ENCODE assay signal across 10 cellular contexts in the genomic region with DNA sequence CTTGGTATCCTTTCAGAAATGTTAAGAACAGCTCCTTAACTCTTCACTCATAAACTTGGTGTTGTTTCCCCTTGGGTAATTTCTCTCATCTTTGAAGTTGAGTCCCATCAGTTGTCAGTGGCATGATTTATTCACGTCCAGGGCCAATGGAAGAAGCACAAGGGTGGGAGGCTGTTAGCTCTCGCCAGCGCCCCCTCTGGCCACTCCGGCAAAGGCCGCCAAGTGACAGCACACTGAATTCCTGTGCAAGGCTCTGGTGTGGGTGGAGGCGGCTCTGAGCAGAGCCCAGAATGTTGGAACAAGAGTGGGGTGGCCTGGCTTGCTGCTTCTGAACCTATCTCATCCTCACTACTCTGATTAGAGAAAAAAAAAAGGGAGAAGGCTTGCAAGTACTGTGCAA. TPM values are rescaled to one million over a fixed set of nuclear protein-coding genes. Genes with fewer than 3 reads are reported as not detected.
A peak's percentile ranks its signal among the peaks of the same experiment; 100 is the strongest.
DNase-seq lines count a peak whose midpoint lies in the region; ATAC-seq and TF ChIP-seq lines count a peak whose summit lies in the region.
"Had no signal": no experiment of that assay in that cellular context is flagged by ENCODE, and none has a peak within 500 bp of the region (broad histone marks: within the 10 kb centered on the region; RNA-seq: fewer than 3 reads in every experiment).

No MANE protein-coding gene starts in this region.

- CTCF ChIA-PET in AG04450 (lab: Charles Lee), result interaction anchor here (0.6 to 2.9 kb wide), 14 partner anchors 9 to 402 kb away, joined by 3 to 27 read pairs (median 4); no protein-coding TSS in a partner anchor

- TF ChIP-seq CTCF in AG04450 (IDR thresholded peaks at IDR 0.05; ENCODE audit: low read depth, low read length), result peak; percentile 60
- peak; percentile 1 for TF ChIP-seq CTCF in GM20000 (IDR thresholded peaks at IDR 0.05; ENCODE audit: extremely low read depth, missing control alignments)
- peak in 1 of 4 experiments; percentile 12 for TF ChIP-seq CTCF in sigmoid colon (IDR thresholded peaks at IDR 0.05)

- TF ChIP-seq EP300 in sigmoid colon (IDR thresholded peaks at IDR 0.05), result no peak

- H3K27me3 Mint-ChIP-seq in activated naive CD8-positive, alpha-beta T cell treated with anti-CD3 and anti-CD28 coated beads, Interleukin-2, amount 50 U/mL, for 24 hours, result peaks cover 19% of the 10 kb centered on the region

- H3K9me3 ChIP-seq in AG04450 (ENCODE audit: control insufficient read depth, insufficient read depth, low read length) (peaks cover 8% of the 10 kb centered on the region; the same call in 1 of the 2 replicates), sigmoid colon (no peaks in the 10 kb centered on the region)

- no peaks in the 10 kb centered on the region for H3K27me3 ChIP-seq in AG04450 (ENCODE audit: control insufficient read depth, insufficient read depth, low read length)
- no peaks in the 10 kb centered on the region for H3K27me3 ChIP-seq in sigmoid colon

- no peak overlapping the region for H3K4me3 Mint-ChIP-seq in activated naive CD8-positive, alpha-beta T cell treated with anti-CD3 and anti-CD28 coated beads, Interleukin-2, amount 50 U/mL, for 24 hours
- H3K4me3 Mint-ChIP-seq: activated naive CD4-positive, alpha-beta T cell treated with anti-CD3 and anti-CD28 coated beads, Interleukin-2, amount 50 U/mL, for 24 hours had no signal

- no peak for TF ChIP-seq POLR2A in sigmoid colon (IDR thresholded peaks at IDR 0.05)

- no peak overlapping the region for H3K27ac Mint-ChIP-seq in activated naive CD8-positive, alpha-beta T cell treated with anti-CD3 and anti-CD28 coated beads, Interleukin-2, amount 50 U/mL, for 24 hours
- H3K27ac Mint-ChIP-seq: activated naive CD4-positive, alpha-beta T cell treated with anti-CD3 and anti-CD28 coated beads, Interleukin-2, amount 50 U/mL, for 24 hours had no signal

- DNase-seq in AG04450 (ENCODE audit: low read depth, low spot score) (no peak), GM20000 (ENCODE audit: low spot score) (no peak), iris pigment epithelial cell (ENCODE audit: low read depth) (peak; percentile 77), sigmoid colon (no peak), NCI-H1048 (lab: John Stamatoyannopoulos, UW) (no peak), G401 (ENCODE audit: low spot score) (no peak), NCI-H128 (lab: John Stamatoyannopoulos, UW; ENCODE audit: unreplicated experiment) (no peak)
- peak; percentile 30 for DNase-seq in activated naive CD8-positive, alpha-beta T cell treated with anti-CD3 and anti-CD28 coated beads, Interleukin-2, amount 50 U/mL, for 24 hours
- DNase-seq: NCI-H146 had no signal

- no peaks in the 10 kb centered on the region for H3K4me1 ChIP-seq in sigmoid colon

- in situ Hi-C loops in G401 (cut with HindIII; ENCODE audit: low sequenced_read_pairs), result no loop called here

- intact Hi-C loops in sigmoid colon (cut with DNase I), result no loop called here

- no peaks in the 10 kb centered on the region for H3K36me3 ChIP-seq in sigmoid colon

- H3K4me3 ChIP-seq in AG04450 (ENCODE audit: low read depth, low read length) (no peak overlapping the region), sigmoid colon (no peak overlapping the region)

- H3K36me3 Mint-ChIP-seq in activated naive CD8-positive, alpha-beta T cell treated with anti-CD3 and anti-CD28 coated beads, Interleukin-2, amount 50 U/mL, for 24 hours (ENCODE audit: low read depth), result no peaks in the 10 kb centered on the region

- 36 to 47% methylated on average over 6 of the region's 6 CpGs for WGBS in sigmoid colon, 2 donors

- peaks cover 3% of the 10 kb centered on the region for H3K4me1 Mint-ChIP-seq in activated naive CD8-positive, alpha-beta T cell treated with anti-CD3 and anti-CD28 coated beads, Interleukin-2, amount 50 U/mL, for 24 hours
- H3K4me1 Mint-ChIP-seq: activated naive CD4-positive, alpha-beta T cell treated with anti-CD3 and anti-CD28 coated beads, Interleukin-2, amount 50 U/mL, for 24 hours had no signal

- H3K9me3 Mint-ChIP-seq in activated naive CD8-positive, alpha-beta T cell treated with anti-CD3 and anti-CD28 coated beads, Interleukin-2, amount 50 U/mL, for 24 hours, result peaks cover 4% of the 10 kb centered on the region

- ATAC-seq in activated naive CD8-positive, alpha-beta T cell treated with anti-CD3 and anti-CD28 coated beads, Interleukin-2, amount 50 U/mL, for 24 hours, result no peak

- POLR2A ChIA-PET in AG04450 (lab: Yijun Ruan, JAX), result no interaction called here

- H3K27ac ChIP-seq in AG04450 (ENCODE audit: low read depth, low read length), result no peak overlapping the region
- H3K27ac ChIP-seq in sigmoid colon, result no peak overlapping the region

RNA-seq across cellular contexts. Expression of a gene that starts 13.1 kb away (rescaled TPM):
- 3.2 and 3.7 TPM in 2 replicates for polyA plus RNA-seq in AG04450 (2011; rRNA removed)
- 1.9 and 2.4 TPM in 2 replicates for polyA minus RNA-seq in AG04450 (2011; rRNA and poly(A)+ RNA removed)
- total RNA-seq in sigmoid colon, result 10 to 100 TPM; 14.3 to 42.1 (median 20.1) TPM
- 10 to 100 TPM in 1 of 3 donors, 1 to 10 TPM in 2; 1.4 to 18.0 (median 5.0) TPM for polyA plus RNA-seq in sigmoid colon
- not detected in 2 replicates for total RNA-seq in G401 (2014; rRNA removed; shearing (Covaris generic))

RNA-seq across cellular contexts. Expression of a gene that starts 39.5 kb away (rescaled TPM):
- polyA plus RNA-seq in AG04450 (2011; rRNA removed), result 0.09 TPM in 1 of 2 replicates, not detected in the other
- not detected in 2 replicates for polyA minus RNA-seq in AG04450 (2011; rRNA and poly(A)+ RNA removed)
- total RNA-seq in sigmoid colon, result not detected
- polyA plus RNA-seq in sigmoid colon, result not detected
- total RNA-seq in G401 (2014; rRNA removed; shearing (Covaris generic)), result not detected in 2 replicates

Comparison
In these comparisons a context has a peak if more than half of its experiments do, and no peak if none do; other contexts are left out.
1. DNase-seq: peak in activated naive CD8-positive, alpha-beta T cell treated with anti-CD3 and anti-CD28 coated beads, Interleukin-2, amount 50 U/mL, for 24 hours (single experiment) and iris pigment epithelial cell (single experiment); none in AG04450 (single experiment), GM20000 (single experiment), sigmoid colon (single experiment), NCI-H1048 (single experiment), G401 (single experiment) and NCI-H128 (single experiment).
2. RNA of a gene that starts 13.1 kb away (total RNA-seq): 14.3 to 42.1 TPM in sigmoid colon; not detected in G401; every median in the first group is over 10 times any median in the second.